Comparison of ENCODE assay signal across 17 cellular contexts in the genomic region with DNA sequence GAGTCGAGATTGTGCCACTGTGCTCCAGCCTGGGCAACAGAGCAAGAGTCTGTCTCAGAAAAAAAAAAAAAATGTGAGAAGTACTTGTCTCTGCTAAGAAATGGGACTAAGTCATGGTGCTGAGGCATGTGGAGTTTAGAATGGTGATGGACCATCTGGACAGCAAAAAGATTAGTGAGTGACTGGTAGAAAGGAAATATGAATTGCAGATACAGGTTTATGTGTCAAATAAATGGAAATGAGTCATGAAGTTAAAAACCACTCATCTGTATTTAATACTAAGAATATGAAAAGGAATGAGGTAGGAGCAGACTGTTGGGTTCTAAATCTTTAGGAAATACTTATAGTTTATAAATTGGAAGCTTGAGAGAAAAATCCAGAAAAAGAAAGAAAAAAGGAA.
"Had no signal": no experiment of that assay in that cellular context is flagged by ENCODE, and none has a peak within 500 bp of the region (broad histone marks: within the 10 kb centered on the region; RNA-seq: fewer than 3 reads in every experiment).

No MANE protein-coding gene starts in this region.

- DNase-seq: activated B cell treated with CpG ODN at 0.5 μM for 24 hours; activated CD4-positive, alpha-beta T cell treated with anti-CD3 and anti-CD28 coated beads, Interleukin-2, amount 10 ng/mL, durations not matched to agents 7 days and 5 days; activated naive CD4-positive, alpha-beta T cell treated with anti-CD3 and anti-CD28 coated beads for 36 hours; activated T-cell treated with anti-CD3 and anti-CD28 coated beads for 4 hours; central memory CD4-positive, alpha-beta T cell; effector memory CD4-positive, alpha-beta T cell; left colon; occipital lobe; psoas muscle; spleen; stimulated activated CD4-positive, alpha-beta T cell treated with anti-CD3 and anti-CD28 coated beads, Interleukin-2, amount 100 ng/mL, for 24 hours; stimulated activated naive B cell treated with anti-CD40 and anti-IgM and Interleukin-4, amounts not matched to agents 10 μg/mL and 1 μg/mL and 100 μg/mL, for 72 hours; trophoblast cell had no signal

- H3K27ac Mint-ChIP-seq: activated B cell treated with CpG ODN at 0.5 μM for 24 hours; activated CD4-positive, alpha-beta T cell treated with anti-CD3 and anti-CD28 coated beads, Interleukin-2, amount 10 ng/mL, durations not matched to agents 7 days and 5 days; activated naive CD4-positive, alpha-beta T cell treated with anti-CD3 and anti-CD28 coated beads for 36 hours; activated T-helper 17 cell treated with anti-CD3 and anti-CD28 coated beads, Interleukin-2, amount 50 U/mL, for 72 hours; memory B cell; natural killer cell treated with Interleukin-12 subunit alpha and Interleukin-12 subunit beta and Interleukin-15 and Interleukin-18, amount 100 ng/mL, for 72 hours; stimulated activated naive B cell treated with anti-CD40 and anti-IgM and Interleukin-4, amounts not matched to agents 10 μg/mL and 1 μg/mL and 100 μg/mL, for 72 hours had no signal

- H3K9me3 Mint-ChIP-seq: activated B cell treated with CpG ODN at 0.5 μM for 24 hours had no signal

- H3K4me1 Mint-ChIP-seq: activated B cell treated with CpG ODN at 0.5 μM for 24 hours; activated CD4-positive, alpha-beta T cell treated with anti-CD3 and anti-CD28 coated beads, Interleukin-2, amount 10 ng/mL, durations not matched to agents 7 days and 5 days; activated T-helper 17 cell treated with anti-CD3 and anti-CD28 coated beads, Interleukin-2, amount 50 U/mL, for 72 hours; memory B cell had no signal

- H3K27me3 Mint-ChIP-seq: activated B cell treated with CpG ODN at 0.5 μM for 24 hours; activated CD4-positive, alpha-beta T cell treated with anti-CD3 and anti-CD28 coated beads, Interleukin-2, amount 10 ng/mL, durations not matched to agents 7 days and 5 days; activated T-helper 17 cell treated with anti-CD3 and anti-CD28 coated beads, Interleukin-2, amount 50 U/mL, for 72 hours had no signal

- H3K36me3 Mint-ChIP-seq: memory B cell; natural killer cell treated with Interleukin-12 subunit alpha and Interleukin-12 subunit beta and Interleukin-15 and Interleukin-18, amount 100 ng/mL, for 72 hours; stimulated activated naive B cell treated with anti-CD40 and anti-IgM and Interleukin-4, amounts not matched to agents 10 μg/mL and 1 μg/mL and 100 μg/mL, for 72 hours had no signal

- ATAC-seq: activated T-helper 17 cell treated with anti-CD3 and anti-CD28 coated beads, Interleukin-2, amount 50 U/mL, for 72 hours; left colon; natural killer cell treated with Interleukin-12 subunit alpha and Interleukin-12 subunit beta and Interleukin-15 and Interleukin-18, amount 100 ng/mL, for 72 hours; psoas muscle; sciatic nerve; stimulated activated naive B cell treated with anti-CD40 and anti-IgM and Interleukin-4, amounts not matched to agents 10 μg/mL and 1 μg/mL and 100 μg/mL, for 72 hours had no signal

- H3K4me3 Mint-ChIP-seq: activated B cell treated with CpG ODN at 0.5 μM for 24 hours; activated CD4-positive, alpha-beta T cell treated with anti-CD3 and anti-CD28 coated beads, Interleukin-2, amount 10 ng/mL, durations not matched to agents 7 days and 5 days; activated naive CD4-positive, alpha-beta T cell treated with anti-CD3 and anti-CD28 coated beads for 36 hours; activated T-helper 17 cell treated with anti-CD3 and anti-CD28 coated beads, Interleukin-2, amount 50 U/mL, for 72 hours; memory B cell; natural killer cell treated with Interleukin-12 subunit alpha and Interleukin-12 subunit beta and Interleukin-15 and Interleukin-18, amount 100 ng/mL, for 72 hours; stimulated activated naive B cell treated with anti-CD40 and anti-IgM and Interleukin-4, amounts not matched to agents 10 μg/mL and 1 μg/mL and 100 μg/mL, for 72 hours had no signal
